ENCODE assay signal across 1 cellular context in the genomic region with DNA sequence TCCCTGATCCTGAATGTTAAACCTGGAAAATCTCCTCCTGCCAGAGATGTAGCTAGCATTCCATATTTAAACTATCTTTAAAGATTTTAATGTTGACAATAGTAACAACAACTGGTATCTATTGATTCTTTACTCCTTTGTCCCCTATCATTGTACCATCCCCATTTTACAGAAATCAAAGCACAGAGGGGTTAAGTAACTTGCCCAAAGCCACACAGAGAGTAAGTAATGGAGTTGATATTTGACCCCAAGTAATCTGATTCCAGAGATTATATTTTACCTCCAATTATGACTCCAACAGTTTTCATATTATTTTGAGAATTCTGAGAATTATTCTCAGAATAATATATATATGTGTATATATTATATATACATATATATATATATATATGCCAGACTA.
TF ChIP-seq lines count a peak whose summit lies in the region.

No MANE protein-coding gene starts in this region.

TF ChIP-seq in IMR-90, 13 proteins besides CTCF, POLR2A, EP300 and RAD21:
- no peak for TF ChIP-seq SMC3 (IDR thresholded peaks at IDR 0.05; ENCODE audit: low read depth, low read length)
- TF ChIP-seq MAFK (IDR thresholded peaks at IDR 0.05; ENCODE audit: low read depth, low read length), result no peak
- TF ChIP-seq, protein P1, sequence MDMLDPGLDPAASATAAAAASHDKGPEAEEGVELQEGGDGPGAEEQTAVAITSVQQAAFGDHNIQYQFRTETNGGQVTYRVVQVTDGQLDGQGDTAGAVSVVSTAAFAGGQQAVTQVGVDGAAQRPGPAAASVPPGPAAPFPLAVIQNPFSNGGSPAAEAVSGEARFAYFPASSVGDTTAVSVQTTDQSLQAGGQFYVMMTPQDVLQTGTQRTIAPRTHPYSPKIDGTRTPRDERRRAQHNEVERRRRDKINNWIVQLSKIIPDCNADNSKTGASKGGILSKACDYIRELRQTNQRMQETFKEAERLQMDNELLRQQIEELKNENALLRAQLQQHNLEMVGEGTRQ (IDR thresholded peaks at IDR 0.05; ENCODE audit: low read depth, low read length), result no peak
- TF ChIP-seq RCOR1 (IDR thresholded peaks at IDR 0.05; ENCODE audit: insufficient replicate concordance, low read length), result no peak
- no peak for TF ChIP-seq CEBPB (IDR thresholded peaks at IDR 0.05; ENCODE audit: low read depth, low read length)
- TF ChIP-seq FOS (IDR thresholded peaks at IDR 0.05; ENCODE audit: low read depth, low read length), result no peak
